2 cellular contexts compared by ENCODE assay signal in genomic region chr16:89246383-89246902, GRCh38.
A peak's percentile ranks its signal among the peaks of the same experiment; 100 is the strongest.
TF ChIP-seq lines count a peak whose summit lies in the region.

No MANE protein-coding gene starts in this region.

TF ChIP-seq in A549, 52 proteins besides CTCF, POLR2A, EP300 and RAD21:
- TF ChIP-seq MAX (IDR thresholded peaks at IDR 0.05), result 0 out of 2 replicates have a peak, but pooled peaks have one; percentile 2
- TF ChIP-seq MAFK (IDR thresholded peaks at IDR 0.05; ENCODE audit: partially characterized antibody), result peak; percentile 64
- peak; percentile 54; the same call in 1 of the 2 replicates for TF ChIP-seq KDM1A (IDR thresholded peaks at IDR 0.05; ENCODE audit: low read depth)
- no peak for TF ChIP-seq BHLHE40 (IDR thresholded peaks at IDR 0.05; ENCODE audit: low read depth, low read length)

TF ChIP-seq in HCT116, 20 proteins besides CTCF, POLR2A, EP300 and RAD21:
- TF ChIP-seq SP1 (IDR thresholded peaks at IDR 0.05; ENCODE audit: low read depth), result no peak
- TF ChIP-seq ATF3 (IDR thresholded peaks at IDR 0.05), result no peak
TF ChIP-seq in HCT116: peak in this region for 0.
